ENCODE assay signal across 17 cellular contexts in the genomic region with DNA sequence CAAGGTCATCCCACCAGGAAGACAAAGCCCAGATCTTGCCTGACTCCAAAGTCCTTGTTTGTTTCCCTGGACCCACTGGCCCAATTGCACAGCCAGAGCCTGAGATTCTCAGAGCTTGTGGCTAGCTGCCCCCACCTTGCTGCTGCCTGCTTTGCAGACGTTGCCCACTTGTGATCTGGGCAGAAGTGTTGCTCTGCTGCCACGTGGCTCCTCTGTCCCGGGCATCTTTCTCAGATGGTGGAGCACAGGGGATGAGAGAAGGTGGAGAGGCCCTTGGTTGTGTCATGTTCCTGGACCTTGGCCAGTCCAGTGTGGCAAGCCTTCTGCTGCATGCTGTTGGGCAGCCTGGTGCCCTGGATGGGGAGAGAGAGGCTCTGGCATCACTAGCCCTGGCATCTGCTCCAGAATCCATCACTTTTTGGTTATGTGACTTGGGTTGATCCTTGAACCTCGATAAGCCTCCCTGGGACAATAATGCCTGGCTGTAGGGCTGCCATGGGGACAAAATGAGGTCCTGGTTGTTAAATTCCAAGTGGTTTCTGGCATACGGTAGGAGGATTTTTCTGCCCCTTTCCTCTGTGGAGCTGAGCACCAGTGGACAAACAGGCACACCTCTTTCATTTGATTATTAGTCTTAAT. TPM values are rescaled to one million over a fixed set of nuclear protein-coding genes. Genes with fewer than 3 reads are reported as not detected.
DNase-seq lines count a peak whose midpoint lies in the region; ATAC-seq and TF ChIP-seq lines count a peak whose summit lies in the region.
"Had no signal": no experiment of that assay in that cellular context is flagged by ENCODE, and none has a peak within 500 bp of the region (broad histone marks: within the 10 kb centered on the region; RNA-seq: fewer than 3 reads in every experiment).

No MANE protein-coding gene starts in this region.

- peak; percentile 37 for DNase-seq in NCI-H2196 treated with DMSO at 0.1 percent for 48 hours (lab: John Stamatoyannopoulos, UW; ENCODE audit: unreplicated experiment)
- DNase-seq in Right ventricle myocardium superior, result peak; percentile 57
- no peak for DNase-seq in progenitor cell of endocrine pancreas (ENCODE audit: low spot score, unreplicated experiment)
- no peak for DNase-seq in AML-193 (lab: John Stamatoyannopoulos, UW)
- DNase-seq: activated CD4-positive, alpha-beta T cell treated with anti-CD3 and anti-CD28 coated beads, Interleukin-2, amount 50 U/mL, for 1 hour; GDM1; H9; natural killer cell; sigmoid colon had no signal

- peak; percentile 61 for ATAC-seq in Right ventricle myocardium superior (ENCODE audit: poor library complexity)
- ATAC-seq in HG02852 (IDR thresholded peaks at IDR 0.05; ENCODE audit: unreplicated experiment), result no peak
- ATAC-seq in HG02798 (IDR thresholded peaks at IDR 0.05; ENCODE audit: poor library complexity, unreplicated experiment), result no peak
- ATAC-seq: activated T-helper 17 cell treated with anti-CD3 and anti-CD28 coated beads, Interleukin-2, amount 50 U/mL, for 72 hours; natural killer cell had no signal

- H3K36me3 Mint-ChIP-seq in progenitor cell of endocrine pancreas (ENCODE audit: insufficient read depth), result no peaks in the 10 kb centered on the region
- H3K36me3 Mint-ChIP-seq: natural killer cell had no signal

- H3K27ac Mint-ChIP-seq in progenitor cell of endocrine pancreas, result peak overlapping the region; percentile 81
- H3K27ac Mint-ChIP-seq: activated T-helper 17 cell treated with anti-CD3 and anti-CD28 coated beads, Interleukin-2, amount 50 U/mL, for 72 hours; H9; natural killer cell had no signal

- intact Hi-C loops in Right ventricle myocardium superior (cut with DNase I), result no loop called here

- H3K27me3 Mint-ChIP-seq in progenitor cell of endocrine pancreas, result no peaks in the 10 kb centered on the region
- H3K27me3 Mint-ChIP-seq: activated T-helper 17 cell treated with anti-CD3 and anti-CD28 coated beads, Interleukin-2, amount 50 U/mL, for 72 hours had no signal

- TF ChIP-seq CTCF in progenitor cell of endocrine pancreas (IDR thresholded peaks at IDR 0.05; ENCODE audit: unreplicated experiment), result no peak

- H3K9me3 Mint-ChIP-seq in progenitor cell of endocrine pancreas (ENCODE audit: low read depth), result no peaks in the 10 kb centered on the region
- H3K9me3 Mint-ChIP-seq: activated T-helper 17 cell treated with anti-CD3 and anti-CD28 coated beads, Interleukin-2, amount 50 U/mL, for 72 hours; H9; natural killer cell had no signal

- H3K4me3 Mint-ChIP-seq in progenitor cell of endocrine pancreas (ENCODE audit: low read depth), result no peak overlapping the region
- H3K4me3 Mint-ChIP-seq: activated T-helper 17 cell treated with anti-CD3 and anti-CD28 coated beads, Interleukin-2, amount 50 U/mL, for 72 hours; H9; natural killer cell had no signal

- peaks cover 50% of the 10 kb centered on the region for H3K4me1 Mint-ChIP-seq in progenitor cell of endocrine pancreas (ENCODE audit: low read depth)
- H3K4me1 Mint-ChIP-seq: H9 had no signal

RNA-seq across cellular contexts. Expression of gene NR0B2, which starts 1.5 kb away (rescaled TPM):
- total RNA-seq in Right ventricle myocardium superior (5.1 TPM), progenitor cell of endocrine pancreas (10.3 and 11.9 TPM in 2 replicates)
- total RNA-seq: activated T-helper 17 cell treated with anti-CD3 and anti-CD28 coated beads, Interleukin-2, amount 50 U/mL, for 72 hours; astrocyte; frontal cortex; H9; natural killer cell; NCI-H460; sigmoid colon; subcutaneous adipose tissue; T-helper 2 cell treated with Interferon-gamma antibody and Interleukin-4, amounts not matched to agents 100 ng/mL and 5 ng/mL, for 36 hours had no signal

RNA-seq across cellular contexts. Expression of gene NUDC, which starts 6.2 kb away (rescaled TPM):
- 78.1 TPM for total RNA-seq in Right ventricle myocardium superior
- 93.5 and 101 TPM in 2 replicates for total RNA-seq in progenitor cell of endocrine pancreas

RNA-seq across cellular contexts. Expression of gene GPATCH3, which starts 15.1 kb away (rescaled TPM):
- total RNA-seq in Right ventricle myocardium superior (10.4 TPM), progenitor cell of endocrine pancreas (21.2 and 23.9 TPM in 2 replicates)

RNA-seq across cellular contexts. Expression of gene GPN2, which starts 25.2 kb away (rescaled TPM):
- total RNA-seq in Right ventricle myocardium superior (15.7 TPM), progenitor cell of endocrine pancreas (36.5 and 37.4 TPM in 2 replicates)

RNA-seq across cellular contexts. Expression of gene KDF1, which starts 44.9 kb away (rescaled TPM):
- total RNA-seq in Right ventricle myocardium superior (0.35 TPM), progenitor cell of endocrine pancreas (22.2 and 26.1 TPM in 2 replicates)
- total RNA-seq: activated T-helper 17 cell treated with anti-CD3 and anti-CD28 coated beads, Interleukin-2, amount 50 U/mL, for 72 hours; frontal cortex; NCI-H460; sigmoid colon; subcutaneous adipose tissue; T-helper 2 cell treated with Interferon-gamma antibody and Interleukin-4, amounts not matched to agents 100 ng/mL and 5 ng/mL, for 36 hours had no signal

Comparison
In these comparisons a context has a peak if more than half of its experiments do, and no peak if none do; other contexts are left out.
1. DNase-seq: peak in NCI-H2196 treated with DMSO at 0.1 percent for 48 hours (single experiment) and Right ventricle myocardium superior (single experiment); none in progenitor cell of endocrine pancreas (single experiment) and AML-193 (0 of 2).